9 cellular contexts compared by ENCODE assay signal in the genomic region with DNA sequence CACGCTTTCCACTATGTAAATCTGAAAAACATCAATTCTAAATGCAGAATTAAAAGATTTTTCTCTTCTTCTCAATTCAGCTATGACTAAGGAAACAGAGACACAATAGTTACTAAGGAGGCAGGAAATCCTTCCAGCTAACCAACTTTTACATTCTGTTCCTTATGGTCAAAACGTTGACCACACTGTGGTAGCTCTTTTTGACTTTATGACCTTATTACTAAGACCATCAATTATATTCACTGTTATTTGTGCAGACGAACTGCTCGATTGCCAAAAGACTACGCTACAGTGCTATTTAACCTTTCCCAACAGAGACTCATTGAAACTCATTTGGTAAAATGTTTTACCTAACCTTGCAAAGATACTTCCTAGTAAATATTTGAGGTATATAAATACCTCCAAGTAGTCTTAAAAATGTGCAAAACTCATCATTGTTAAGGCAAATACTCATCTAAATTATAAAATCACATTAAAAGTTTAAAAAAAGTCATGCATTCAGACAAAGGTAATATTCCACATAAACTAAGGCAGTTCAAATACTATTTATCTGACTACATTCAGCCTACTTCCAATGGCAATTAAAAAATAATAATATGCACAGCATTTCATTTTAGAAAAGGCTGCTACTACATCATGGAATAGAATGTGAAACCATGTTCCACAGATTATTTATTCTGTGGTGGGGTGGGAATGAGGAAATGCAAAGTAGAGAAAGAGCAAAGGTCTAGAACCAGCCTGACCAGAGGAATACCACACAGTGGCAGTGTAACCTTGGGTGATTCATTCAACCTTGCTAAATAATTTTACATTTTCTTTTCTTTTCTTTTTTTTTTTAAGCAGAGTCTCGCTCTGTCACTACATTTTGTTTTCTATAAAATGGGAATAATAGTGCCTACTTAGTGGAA.
DNase-seq lines count a peak whose midpoint lies in the region; ATAC-seq and TF ChIP-seq lines count a peak whose summit lies in the region.
"Had no signal": no experiment of that assay in that cellular context is flagged by ENCODE, and none has a peak within 500 bp of the region (broad histone marks: within the 10 kb centered on the region; RNA-seq: fewer than 3 reads in every experiment).

No MANE protein-coding gene starts in this region.

- no peak for TF ChIP-seq POLR2A in adrenal gland (IDR thresholded peaks at IDR 0.05)

- H3K9me3 Mint-ChIP-seq in CD14-positive monocyte, result peaks cover 0 to 2% (median 0%) of the 10 kb centered on the region in 7 donors

- H3K27me3 ChIP-seq in adrenal gland (no peaks in the 10 kb centered on the region), lower lobe of right lung (ENCODE audit: low read depth) (no peaks in the 10 kb centered on the region)

- H3K27ac ChIP-seq in adrenal gland (peak overlapping the region in 4 of 5 donors; percentile 0 to 66 (median 24)), lower lobe of right lung (no peak overlapping the region)

- peaks cover 36 to 69% of the 10 kb centered on the region in 2 donors for H3K4me1 ChIP-seq in adrenal gland (replicated peaks in 1 of 2)
- peaks cover 60% of the 10 kb centered on the region for H3K4me1 ChIP-seq in lower lobe of right lung

- H3K36me3 ChIP-seq in adrenal gland (replicated peaks in 1 of 2) (no peaks in the 10 kb centered on the region), lower lobe of right lung (no peaks in the 10 kb centered on the region)

- H3K27ac Mint-ChIP-seq in CD14-positive monocyte, result peak overlapping the region; percentile 28 to 91 (median 68)

- no peak for TF ChIP-seq CTCF in CD14-positive monocyte (IDR thresholded peaks at IDR 0.05)
- TF ChIP-seq CTCF in adrenal gland (IDR thresholded peaks at IDR 0.05), result peak in 1 of 6 experiments; percentile 27
- no peak for TF ChIP-seq CTCF in lower lobe of right lung (IDR thresholded peaks at IDR 0.05)

- H3K36me3 Mint-ChIP-seq in CD14-positive monocyte, result peaks cover 10 to 11% of the 10 kb centered on the region in 2 donors

- DNase-seq in CD14-positive monocyte (ENCODE audit: low spot score) (no peak), adrenal gland (peak in 2 of 7 donors; percentile 36 to 41), lower lobe of right lung (no peak), SHP77 treated with DMSO at 0.1 percent for 48 hours (lab: John Stamatoyannopoulos, UW) (no peak), HuH-7 (ENCODE audit: low spot score) (no peak), hypothalamus (lab: John Stamatoyannopoulos, UW) (no peak)
- no peak for DNase-seq in activated CD8-positive, alpha-beta memory T cell treated with anti-CD3 and anti-CD28 coated beads for 24 hours
- DNase-seq: T1000 had no signal

- no peak overlapping the region for H3K4me3 ChIP-seq in adrenal gland
- no peak overlapping the region for H3K4me3 ChIP-seq in lower lobe of right lung

- WGBS in adrenal gland, 4 donors, result 26 to 33% (median 29%) methylated on average over 6 of the region's 6 CpGs

- intact Hi-C loops in CD14-positive monocyte (cut with micrococcal nuclease) (no loop called here), adrenal gland (cut with DNase I) (no loop called here), lower lobe of right lung (cut with DNase I) (no loop called here)

- no peaks in the 10 kb centered on the region for H3K9me3 ChIP-seq in adrenal gland (replicated peaks in 1 of 3)
- H3K9me3 ChIP-seq in lower lobe of right lung, result no peaks in the 10 kb centered on the region

- peaks cover 0 to 3% (median 0%) of the 10 kb centered on the region in 3 donors for H3K27me3 Mint-ChIP-seq in CD14-positive monocyte (ENCODE audit: low read depth in 3 of 3)

- peaks cover 66% of the 10 kb centered on the region for H3K4me1 Mint-ChIP-seq in CD14-positive monocyte

- ATAC-seq in HG02870 (IDR thresholded peaks at IDR 0.05; ENCODE audit: unreplicated experiment), result peak; percentile 60
- ATAC-seq in lower lobe of right lung, result peak; percentile 91 to 93

- H3K4me3 Mint-ChIP-seq in CD14-positive monocyte, result peak overlapping the region in 1 of 2 donors; percentile 61
